In genomic region chr6:77173472-77174074, GRCh38 we compare ENCODE assay signal across 18 cellular contexts.
A peak's percentile ranks its signal among the peaks of the same experiment; 100 is the strongest.
DNase-seq lines count a peak whose midpoint lies in the region; TF ChIP-seq lines count a peak whose summit lies in the region.
"Had no signal": no experiment of that assay in that cellular context is flagged by ENCODE, and none has a peak within 500 bp of the region (broad histone marks: within the 10 kb centered on the region; RNA-seq: fewer than 3 reads in every experiment).

No MANE protein-coding gene starts in this region.

- H3K27me3 ChIP-seq in iPS DF 6.9 (ENCODE audit: control insufficient read depth, insufficient read depth, low read length) = no peaks in the 10 kb centered on the region
- H3K27me3 ChIP-seq in tibial artery = no peaks in the 10 kb centered on the region
- H3K27me3 ChIP-seq: BLaER1 had no signal

- intact Hi-C loops in tibial artery (cut with DNase I; ENCODE audit: low total_unique reads) = no loop called here

- H3K36me3 ChIP-seq in iPS DF 6.9 (ENCODE audit: control insufficient read depth, insufficient read depth, low read length) (no peaks in the 10 kb centered on the region), tibial artery (no peaks in the 10 kb centered on the region)
- H3K36me3 ChIP-seq: BLaER1 had no signal

- no CpG with 5 or more reads among the region's 7 CpGs for WGBS in iPS DF 6.9 (ENCODE audit: insufficient coverage, insufficient read length)

- H3K27ac ChIP-seq in C4-2B (no peak overlapping the region), iPS DF 6.9 (ENCODE audit: low read length) (no peak overlapping the region), tibial artery (no peak overlapping the region)
- H3K27ac ChIP-seq: BLaER1 had no signal

- DNase-seq in HT1080 (ENCODE audit: low read depth) (peak; percentile 6), amniotic epithelial cell (ENCODE audit: low read depth) (peak; percentile 62), iPS DF 6.9 (ENCODE audit: low read depth, low spot score) (peak; percentile 43), NCI-H510A (lab: John Stamatoyannopoulos, UW) (no peak), occipital lobe (lab: John Stamatoyannopoulos, UW) (no peak), amygdala (lab: John Stamatoyannopoulos, UW) (no peak), tibial artery (no peak)
- DNase-seq: activated CD4-positive, alpha-beta memory T cell treated with anti-CD3 and anti-CD28 coated beads for 36 hours; activated effector memory CD4-positive, alpha-beta T cell treated with Interleukin-2 at 50 U/mL for 16 hours; glutamatergic neuron; left ventricle myocardium superior; NCI-H1436 treated with DMSO at 0.1 percent for 48 hours; NCI-H526 treated with DMSO at 0.1 percent for 48 hours; retina; stimulated activated CD4-positive, alpha-beta T cell treated with anti-CD3 and anti-CD28 coated beads, Interleukin-4, amount 100 ng/mL, for 1 hour; stimulated activated naive CD4-positive, alpha-beta T cell had no signal

- TF ChIP-seq CTCF in C4-2B (conservative IDR thresholded peaks at IDR 0.05) (peak; percentile 35), tibial artery (IDR thresholded peaks at IDR 0.05) (no peak)

- H3K4me1 ChIP-seq in iPS DF 6.9 (ENCODE audit: control insufficient read depth, insufficient read depth, low read length) (no peaks in the 10 kb centered on the region), tibial artery (peaks cover 0 to 1% (median under 1%) of the 10 kb centered on the region in 4 donors)
- H3K4me1 ChIP-seq: BLaER1 had no signal

- H3K9me3 ChIP-seq in iPS DF 6.9 (ENCODE audit: control insufficient read depth, insufficient read depth, low read length) = no peaks in the 10 kb centered on the region
- H3K9me3 ChIP-seq in tibial artery = no peaks in the 10 kb centered on the region
- H3K9me3 ChIP-seq: BLaER1 had no signal

- no peak overlapping the region for H3K4me3 ChIP-seq in iPS DF 6.9 (ENCODE audit: low read length)
- H3K4me3 ChIP-seq in tibial artery = no peak overlapping the region
- H3K4me3 ChIP-seq: BLaER1 had no signal

Comparison
In these comparisons a context has a peak if more than half of its experiments do, and no peak if none do; other contexts are left out.
1. DNase-seq: peak in HT1080 (single experiment), amniotic epithelial cell (single experiment) and iPS DF 6.9 (single experiment); none in NCI-H510A (single experiment), occipital lobe (single experiment), amygdala (0 of 56) and tibial artery (0 of 2).